In genomic region chr13:75762967-75763366, GRCh38 we compare ENCODE assay signal across 8 cellular contexts.
DNase-seq lines count a peak whose midpoint lies in the region; ATAC-seq lines count a peak whose summit lies in the region.

No MANE protein-coding gene starts in this region.

- no peaks in the 10 kb centered on the region for H3K9me3 Mint-ChIP-seq in effector memory CD8-positive, alpha-beta T cell

- ATAC-seq in GM18907 (IDR thresholded peaks at IDR 0.05; ENCODE audit: unreplicated experiment) (peak; percentile 13), HG03196 (IDR thresholded peaks at IDR 0.05; ENCODE audit: unreplicated experiment) (peak; percentile 36)
- ATAC-seq in effector memory CD8-positive, alpha-beta T cell (replicated peaks), result no peak

- DNase-seq in effector memory CD8-positive, alpha-beta T cell, result no peak
- DNase-seq in NCI-H1436 treated with DMSO at 0.1 percent for 48 hours (lab: John Stamatoyannopoulos, UW) (no peak), HCEC 1CT (no peak)
- no peak for DNase-seq in stimulated activated CD8-positive, alpha-beta memory T cell treated with anti-CD3 and anti-CD28 coated beads, Interleukin-4, amount 100 ng/mL, for 48 hours
- no peak for DNase-seq in activated effector memory CD4-positive, alpha-beta T cell treated with anti-CD3 and anti-CD28 coated beads, Interleukin-2, amount 50 U/mL, for 16 hours

- H3K27me3 Mint-ChIP-seq in effector memory CD8-positive, alpha-beta T cell, result no peaks in the 10 kb centered on the region

- H3K9ac ChIP-seq in rectal smooth muscle tissue (ENCODE audit: low read length), result no peak overlapping the region

- H3K4me3 ChIP-seq in rectal smooth muscle tissue (ENCODE audit: low read length), result peak overlapping the region; percentile 25

- H3K27ac ChIP-seq in rectal smooth muscle tissue (ENCODE audit: low read depth, low read length), result no peak overlapping the region

- H3K36me3 Mint-ChIP-seq in effector memory CD8-positive, alpha-beta T cell (ENCODE audit: insufficient read depth), result no peaks in the 10 kb centered on the region

- H3K4me1 Mint-ChIP-seq in effector memory CD8-positive, alpha-beta T cell (ENCODE audit: low read depth in 2 of 2), result peaks cover 14 to 33% of the 10 kb centered on the region in 2 donors

- no peaks in the 10 kb centered on the region for H3K4me1 ChIP-seq in rectal smooth muscle tissue (ENCODE audit: control insufficient read depth, insufficient read depth, low read length)

- H3K4me3 Mint-ChIP-seq in effector memory CD8-positive, alpha-beta T cell, result peak overlapping the region; percentile 31 to 84

- no peaks in the 10 kb centered on the region for H3K36me3 ChIP-seq in rectal smooth muscle tissue (ENCODE audit: control insufficient read depth, insufficient read depth, low read length)

- no peaks in the 10 kb centered on the region for H3K27me3 ChIP-seq in rectal smooth muscle tissue (ENCODE audit: control insufficient read depth, insufficient read depth, low read length)

- peak overlapping the region; percentile 6 to 93 for H3K27ac Mint-ChIP-seq in effector memory CD8-positive, alpha-beta T cell
